In the genomic region with DNA sequence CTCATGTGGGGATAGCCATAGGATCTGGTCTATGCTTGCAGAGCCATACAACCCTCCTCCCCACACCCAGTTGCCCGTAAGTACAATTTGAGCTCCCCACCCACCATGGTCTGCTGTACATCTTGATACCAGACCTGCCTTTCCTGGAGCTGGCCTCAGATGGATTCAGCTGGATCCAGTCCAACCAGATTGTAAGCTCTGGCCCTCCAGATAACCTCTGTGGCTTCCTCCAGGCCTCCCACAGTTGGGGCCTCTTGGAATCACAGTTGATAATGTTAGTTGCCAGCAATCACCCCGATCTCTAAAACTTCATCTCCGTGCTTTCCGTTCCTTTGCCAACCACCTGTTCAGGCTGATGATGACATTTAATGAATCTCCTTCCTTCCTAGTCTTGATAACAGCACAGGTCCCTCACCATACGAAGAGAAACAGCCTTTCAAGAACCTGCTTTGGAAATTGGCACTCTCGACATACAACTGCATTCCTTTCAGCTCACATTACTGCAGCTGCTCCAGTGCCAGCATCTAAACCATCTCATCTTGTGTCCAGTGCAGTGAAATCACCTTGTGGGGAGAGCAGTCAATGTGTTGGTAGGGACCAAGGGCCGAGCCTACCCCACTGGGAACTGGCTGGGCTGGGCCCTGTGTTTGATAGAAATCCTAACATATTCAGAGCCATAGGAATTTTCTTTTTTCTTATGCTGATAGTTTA, we compare ENCODE assay signal across 15 cellular contexts. TPM values are rescaled to one million over a fixed set of nuclear protein-coding genes. Genes with fewer than 3 reads are reported as not detected.
DNase-seq lines count a peak whose midpoint lies in the region; ATAC-seq and TF ChIP-seq lines count a peak whose summit lies in the region.
"Had no signal": no experiment of that assay in that cellular context is flagged by ENCODE, and none has a peak within 500 bp of the region (broad histone marks: within the 10 kb centered on the region; RNA-seq: fewer than 3 reads in every experiment).

No MANE protein-coding gene starts in this region.

- intact Hi-C loops in right cardiac atrium (cut with DNase I): loop anchor here (5.0 to 10.0 kb wide), 6 partner anchors 614 to 997 kb away; no protein-coding TSS in a partner anchor
- intact Hi-C loops in gastrocnemius medialis (cut with DNase I; ENCODE audit: low total_unique reads): loop anchor here (1.0 to 2.0 kb wide), 3 partner anchors 612 to 997 kb away; no protein-coding TSS in a partner anchor
- intact Hi-C loops in ovary (cut with DNase I): loop anchor here (5.0 to 10.0 kb wide), 5 partner anchors 609 to 997 kb away; no protein-coding TSS in a partner anchor

- no peaks in the 10 kb centered on the region for H3K79me2 ChIP-seq in SK-N-SH (ENCODE audit: insufficient read depth)

- peaks cover 0 to 12% of the 10 kb centered on the region in 2 experiments; a peak in 1 of 4 replicates for H3K4me1 ChIP-seq in SK-N-SH (ENCODE audit: control insufficient read depth in 1 of 2, insufficient read depth in 2 of 2, low read depth in 1 of 2, low read length in 1 of 2)
- no peaks in the 10 kb centered on the region for H3K4me1 ChIP-seq in right cardiac atrium (ENCODE audit: control insufficient read depth, insufficient read depth, low read length)
- peaks cover 13 to 19% of the 10 kb centered on the region in 2 donors for H3K4me1 ChIP-seq in gastrocnemius medialis
- H3K4me1 ChIP-seq in ovary (ENCODE audit: insufficient read depth): peaks cover 3% of the 10 kb centered on the region
- H3K4me1 ChIP-seq: Peyer's patch had no signal

- peak; percentile 72 to 81 for ATAC-seq in right cardiac atrium
- peak; percentile 62 to 80 for ATAC-seq in gastrocnemius medialis
- no peak for ATAC-seq in GM19351 (IDR thresholded peaks at IDR 0.05; ENCODE audit: unreplicated experiment)
- ATAC-seq: left lobe of liver had no signal

- H3K4me3 Mint-ChIP-seq in activated CD4-positive, alpha-beta T cell treated with anti-CD3 and anti-CD28 coated beads, Interleukin-2, amount 10 ng/mL, durations not matched to agents 7 days and 5 days: no peak overlapping the region

- TF ChIP-seq POLR2A in gastrocnemius medialis (IDR thresholded peaks at IDR 0.05) (no peak), ovary (IDR thresholded peaks at IDR 0.05) (no peak)

- H3K9me3 Mint-ChIP-seq in activated CD4-positive, alpha-beta T cell treated with anti-CD3 and anti-CD28 coated beads, Interleukin-2, amount 10 ng/mL, durations not matched to agents 7 days and 5 days: no peaks in the 10 kb centered on the region
- H3K9me3 Mint-ChIP-seq: activated T-helper 2 cell treated with anti-CD3 and anti-CD28 coated beads, Interferon-gamma antibody, Interleukin-2, Interleukin-4, amounts not matched to agents 10 μg/mL and 5 μg/mL and 100 μg/mL, durations not matched to agents 14 hours and 24 hours and 36 hours had no signal

- no peak overlapping the region for H3K4me3 ChIP-seq in SK-N-SH (ENCODE audit: low read depth in 2 of 2, low read length in 1 of 2)
- no peak overlapping the region for H3K4me3 ChIP-seq in right cardiac atrium (ENCODE audit: low read length)
- H3K4me3 ChIP-seq in gastrocnemius medialis: no peak overlapping the region
- H3K4me3 ChIP-seq in ovary: no peak overlapping the region
- H3K4me3 ChIP-seq: Peyer's patch, suprapubic skin had no signal

- no peak overlapping the region for H2AFZ ChIP-seq in SK-N-SH (ENCODE audit: low read depth)

- H3K36me3 ChIP-seq in SK-N-SH (replicated peaks in 1 of 2; ENCODE audit: control insufficient read depth in 1 of 2, insufficient read depth in 2 of 2, low read length in 1 of 2) (no peaks in the 10 kb centered on the region), gastrocnemius medialis (no peaks in the 10 kb centered on the region), ovary (no peaks in the 10 kb centered on the region)
- H3K36me3 ChIP-seq: Peyer's patch, suprapubic skin, WERI-Rb-1 had no signal

- no peaks in the 10 kb centered on the region for H3K27me3 Mint-ChIP-seq in activated CD4-positive, alpha-beta T cell treated with anti-CD3 and anti-CD28 coated beads, Interleukin-2, amount 10 ng/mL, durations not matched to agents 7 days and 5 days

- CTCF ChIA-PET in activated CD4-positive, alpha-beta T cell treated with anti-CD3 and anti-CD28 coated beads, Interleukin-2, amount 10 ng/mL, durations not matched to agents 7 days and 5 days (lab: Charles Lee): interaction anchor here (0.6 to 1.2 kb wide), 4 partner anchors 9 to 923 kb away, joined by 3 to 6 read pairs (median 4); no protein-coding TSS in a partner anchor
- CTCF ChIA-PET in SK-N-SH (lab: Yijun Ruan, JAX): interaction anchor here (0.7 to 4.9 kb wide), 17 partner anchors 8 to 1065 kb away, joined by 3 to 42 read pairs (median 5); no protein-coding TSS in a partner anchor

- H4K20me1 ChIP-seq in SK-N-SH (ENCODE audit: insufficient read depth): no peaks in the 10 kb centered on the region

- H3K27ac ChIP-seq in SK-N-SH (ENCODE audit: low read depth in 2 of 2, low read length in 1 of 2) (no peak overlapping the region), right cardiac atrium (ENCODE audit: low read length) (peak overlapping the region; percentile 6), gastrocnemius medialis (peak overlapping the region; percentile 17 to 61 (median 54)), ovary (no peak overlapping the region)
- H3K27ac ChIP-seq: Peyer's patch, suprapubic skin, WERI-Rb-1 had no signal

- no peaks in the 10 kb centered on the region for H3K27me3 ChIP-seq in SK-N-SH (ENCODE audit: insufficient read depth)
- no peaks in the 10 kb centered on the region for H3K27me3 ChIP-seq in right cardiac atrium (ENCODE audit: control insufficient read depth, insufficient read depth)
- H3K27me3 ChIP-seq in gastrocnemius medialis: no peaks in the 10 kb centered on the region
- no peaks in the 10 kb centered on the region for H3K27me3 ChIP-seq in ovary
- H3K27me3 ChIP-seq: Peyer's patch, suprapubic skin had no signal

- H3K4me1 Mint-ChIP-seq in activated CD4-positive, alpha-beta T cell treated with anti-CD3 and anti-CD28 coated beads, Interleukin-2, amount 10 ng/mL, durations not matched to agents 7 days and 5 days: peaks cover 17% of the 10 kb centered on the region

- no peak overlapping the region for H3K9ac ChIP-seq in SK-N-SH

- peak overlapping the region; percentile 58 for H3K27ac Mint-ChIP-seq in activated CD4-positive, alpha-beta T cell treated with anti-CD3 and anti-CD28 coated beads, Interleukin-2, amount 10 ng/mL, durations not matched to agents 7 days and 5 days
- H3K27ac Mint-ChIP-seq: activated T-helper 2 cell treated with anti-CD3 and anti-CD28 coated beads, Interferon-gamma antibody, Interleukin-2, Interleukin-4, amounts not matched to agents 10 μg/mL and 5 μg/mL and 100 μg/mL, durations not matched to agents 14 hours and 24 hours and 36 hours had no signal

- POLR2A ChIA-PET in activated CD4-positive, alpha-beta T cell treated with anti-CD3 and anti-CD28 coated beads, Interleukin-2, amount 10 ng/mL, durations not matched to agents 7 days and 5 days (lab: Charles Lee): no interaction called here
- POLR2A ChIA-PET in SK-N-SH (lab: Yijun Ruan, JAX): no interaction called here

- 70% methylated on average over 7 of the region's 7 CpGs for WGBS in SK-N-SH (ENCODE audit: low lambda C conversion rate)
- WGBS in right cardiac atrium: 40% methylated on average over 7 of the region's 7 CpGs
- WGBS in ovary, 3 donors: 53 to 64% (median 59%) methylated on average over 7 of the region's 7 CpGs

- H3K9me3 ChIP-seq in SK-N-SH (no peaks in the 10 kb centered on the region), right cardiac atrium (ENCODE audit: control insufficient read depth, low read length) (no peaks in the 10 kb centered on the region), gastrocnemius medialis (no peaks in the 10 kb centered on the region), ovary (no peaks in the 10 kb centered on the region)
- H3K9me3 ChIP-seq: Peyer's patch, suprapubic skin had no signal

- DNase-seq in activated CD4-positive, alpha-beta T cell treated with anti-CD3 and anti-CD28 coated beads, Interleukin-2, amount 10 ng/mL, durations not matched to agents 7 days and 5 days: no peak
- DNase-seq in activated CD4-positive, alpha-beta T cell treated with anti-CD3 and anti-CD28 coated beads for 1 hour: no peak
- DNase-seq in SK-N-SH (peak; percentile 59), right cardiac atrium (no peak), gastrocnemius medialis (peak; percentile 28 to 54), ovary (no peak)
- DNase-seq in stimulated activated CD4-positive, alpha-beta T cell treated with anti-CD3 and anti-CD28 coated beads, Interleukin-4, amount 100 ng/mL, for 4 hours: no peak
- DNase-seq: caudate nucleus, NCI-H1694, Peyer's patch, WERI-Rb-1 had no signal

- no peaks in the 10 kb centered on the region for H3F3A ChIP-seq in SK-N-SH (replicated peaks; ENCODE audit: insufficient read depth)

- H3K9me2 ChIP-seq in SK-N-SH: no peaks in the 10 kb centered on the region

- TF ChIP-seq EP300 in SK-N-SH (IDR thresholded peaks at IDR 0.05; ENCODE audit: borderline replicate concordance in 1 of 2, low read depth in 1 of 2, low read length in 1 of 2) (peak in 1 of 2 experiments; percentile 40; a peak in 1 of 4 replicates), ovary (IDR thresholded peaks at IDR 0.05) (no peak)

- no peak overlapping the region for H3K4me2 ChIP-seq in SK-N-SH

- in situ Hi-C loops in gastrocnemius medialis (cut with MboI; ENCODE audit: low sequenced_read_pairs in 4 of 4): loop anchor here (5.0 to 25.0 kb wide), 5 partner anchors 609 to 994 kb away; no protein-coding TSS in a partner anchor

- TF ChIP-seq RAD21 in SK-N-SH (IDR thresholded peaks at IDR 0.05; ENCODE audit: low read length): no peak

- H3K36me3 Mint-ChIP-seq in activated CD4-positive, alpha-beta T cell treated with anti-CD3 and anti-CD28 coated beads, Interleukin-2, amount 10 ng/mL, durations not matched to agents 7 days and 5 days (ENCODE audit: low read depth): no peaks in the 10 kb centered on the region

- no peak for TF ChIP-seq CTCF in SK-N-SH (IDR thresholded peaks at IDR 0.05)
- no peak for TF ChIP-seq CTCF in gastrocnemius medialis (IDR thresholded peaks at IDR 0.05 in 4 of 5, conservative IDR thresholded peaks at IDR 0.05 in 1 of 5)
- no peak for TF ChIP-seq CTCF in ovary (IDR thresholded peaks at IDR 0.05)

TF ChIP-seq in SK-N-SH, 30 proteins besides CTCF, POLR2A, EP300 and RAD21:
- 0 out of 2 replicates have a peak, but pooled peaks have one; percentile 16 for TF ChIP-seq NFIC (IDR thresholded peaks at IDR 0.05; ENCODE audit: borderline replicate concordance)
- TF ChIP-seq RCOR1 (IDR thresholded peaks at IDR 0.05; ENCODE audit: low read length): peak; percentile 87
- TF ChIP-seq GATA2 (CRISPR knock-in tag; IDR thresholded peaks at IDR 0.05): peak; percentile 16; the same call in 1 of the 2 replicates
- no peak for TF ChIP-seq MXI1 (IDR thresholded peaks at IDR 0.05; ENCODE audit: low read depth, low read length)
TF ChIP-seq in SK-N-SH: peak in this region for 3.

RNA-seq across cellular contexts. Expression of a gene that starts 15.1 kb away (rescaled TPM):
- total RNA-seq in activated CD4-positive, alpha-beta T cell treated with anti-CD3 and anti-CD28 coated beads, Interleukin-2, amount 10 ng/mL, durations not matched to agents 7 days and 5 days: 10 to 100 TPM; 40.3 to 46.5 TPM
- polyA plus RNA-seq in SK-N-SH (2012; rRNA removed) (1.5 and 1.8 TPM in 2 replicates), right cardiac atrium (7.1 TPM), ovary (10 to 100 TPM; 51.5 to 80.1 TPM)
- 1.8 and 1.9 TPM in 2 replicates for polyA plus RNA-seq in SK-N-SH (2012; cell fraction: cytosol; rRNA removed)
- polyA plus RNA-seq in SK-N-SH (2012; cell fraction: nucleus; rRNA removed): 2.7 TPM in 2 replicates
- total RNA-seq in right cardiac atrium (10 to 100 TPM; 21.0 to 33.6 (median 24.5) TPM), gastrocnemius medialis (100 to 1,000 TPM; 117 to 250 (median 159) TPM), ovary (100 to 1,000 TPM in 6 of 7 donors, 10 to 100 TPM in 1; 95.9 to 157 (median 117) TPM)

Comparison
In these comparisons a context has a peak if more than half of its experiments do, and no peak if none do; other contexts are left out.
1. DNase-seq: peak in SK-N-SH (single experiment) and gastrocnemius medialis (2 of 2); none in activated CD4-positive, alpha-beta T cell treated with anti-CD3 and anti-CD28 coated beads, Interleukin-2, amount 10 ng/mL, durations not matched to agents 7 days and 5 days (single experiment), activated CD4-positive, alpha-beta T cell treated with anti-CD3 and anti-CD28 coated beads for 1 hour (single experiment), right cardiac atrium (0 of 3), stimulated activated CD4-positive, alpha-beta T cell treated with anti-CD3 and anti-CD28 coated beads, Interleukin-4, amount 100 ng/mL, for 4 hours (0 of 2) and ovary (0 of 5).
2. H3K27ac ChIP-seq: peak in right cardiac atrium (single experiment) and gastrocnemius medialis (4 of 4); none in SK-N-SH (0 of 2) and ovary (0 of 2).